Comparison of ENCODE assay signal across 1 cellular context in the genomic region with DNA sequence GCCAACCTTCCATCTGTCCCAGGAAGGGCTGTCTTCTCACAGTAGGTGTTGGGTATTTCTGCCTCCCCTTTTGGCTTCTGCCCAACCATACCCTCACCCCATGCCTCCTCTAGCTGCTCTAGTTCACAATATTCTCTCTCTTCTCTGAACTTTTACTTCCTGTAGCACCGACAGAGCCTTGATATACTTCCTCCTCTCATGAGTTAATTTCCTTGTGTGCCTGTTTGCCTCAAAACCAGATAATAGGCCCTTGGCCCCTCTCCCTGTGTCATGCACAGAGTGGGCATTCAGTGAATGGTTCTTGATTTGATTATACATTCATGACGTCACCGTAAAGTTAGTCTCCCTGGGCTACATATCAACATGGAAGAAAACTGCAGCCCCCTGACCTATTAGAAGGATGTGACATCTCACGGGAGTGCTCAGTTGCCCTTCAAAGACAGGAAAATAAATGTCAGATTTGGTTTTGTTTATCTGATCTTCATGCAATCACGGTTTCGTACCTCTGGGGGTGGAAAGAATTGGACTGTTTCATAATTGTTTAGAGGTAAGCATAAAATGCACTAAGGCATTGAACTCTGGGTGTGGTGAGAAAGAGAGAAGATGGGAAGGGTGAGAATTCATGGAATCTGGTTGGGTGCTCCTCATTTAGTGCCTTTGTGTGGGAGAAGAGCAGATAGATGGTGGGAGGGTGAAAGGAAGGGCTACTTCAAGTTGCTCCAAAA.
TF ChIP-seq lines count a peak whose summit lies in the region.

No MANE protein-coding gene starts in this region.

TF ChIP-seq in HEK293T, 16 proteins besides CTCF, POLR2A, EP300 and RAD21 (continued from another document):
- TF ChIP-seq, protein P1, sequence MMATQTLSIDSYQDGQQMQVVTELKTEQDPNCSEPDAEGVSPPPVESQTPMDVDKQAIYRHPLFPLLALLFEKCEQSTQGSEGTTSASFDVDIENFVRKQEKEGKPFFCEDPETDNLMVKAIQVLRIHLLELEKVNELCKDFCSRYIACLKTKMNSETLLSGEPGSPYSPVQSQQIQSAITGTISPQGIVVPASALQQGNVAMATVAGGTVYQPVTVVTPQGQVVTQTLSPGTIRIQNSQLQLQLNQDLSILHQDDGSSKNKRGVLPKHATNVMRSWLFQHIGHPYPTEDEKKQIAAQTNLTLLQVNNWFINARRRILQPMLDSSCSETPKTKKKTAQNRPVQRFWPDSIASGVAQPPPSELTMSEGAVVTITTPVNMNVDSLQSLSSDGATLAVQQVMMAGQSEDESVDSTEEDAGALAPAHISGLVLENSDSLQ (IDR thresholded peaks at IDR 0.05), result no peak
- TF ChIP-seq CTBP1 (IDR thresholded peaks at IDR 0.05; ENCODE audit: borderline replicate concordance), result no peak
- TF ChIP-seq LEF1 (IDR thresholded peaks at IDR 0.05; ENCODE audit: borderline replicate concordance), result no peak
